In genomic region chr9:123753011-123753410, GRCh38 we compare ENCODE assay signal across 30 cellular contexts.
"Had no signal": no experiment of that assay in that cellular context is flagged by ENCODE, and none has a peak within 500 bp of the region (broad histone marks: within the 10 kb centered on the region; RNA-seq: fewer than 3 reads in every experiment).

No MANE protein-coding gene starts in this region.

- H3K36me3 Mint-ChIP-seq: activated naive CD4-positive, alpha-beta T cell treated with anti-CD3 and anti-CD28 coated beads, Interleukin-2, amount 50 U/mL, for 72 hours had no signal

- H3K4me3 ChIP-seq: ascending aorta, breast epithelium, cardiac muscle cell, coronary artery, dorsolateral prefrontal cortex, gastrocnemius medialis, heart right ventricle had no signal

- H3K4me3 Mint-ChIP-seq: activated B cell treated with CpG ODN at 0.5 μM for 24 hours; activated CD8-positive, alpha-beta T cell treated with anti-CD3 and anti-CD28 coated beads for 36 hours; activated naive CD8-positive, alpha-beta T cell treated with anti-CD3 and anti-CD28 coated beads, Interleukin-2, amount 10 ng/mL, durations not matched to agents 7 days and 5 days; activated T-cell treated with anti-CD3 and anti-CD28 coated beads, Interleukin-2, amount 50 U/mL, for 4 hours; activated T-helper 17 cell treated with anti-CD3 and anti-CD28 coated beads, Interleukin-2, amount 50 U/mL, for 72 hours; brain; dendritic cell treated with granulocyte-macrophage colony-stimulating factor and Interleukin-4, amounts not matched to agents 40 ng/mL and 50 ng/mL, for 4 days; endodermal cell had no signal

- DNase-seq: activated B cell treated with CpG ODN at 0.5 μM for 24 hours; activated CD4-positive, alpha-beta T cell treated with anti-CD3 and anti-CD28 coated beads for 48 hours; activated CD4-positive, alpha-beta T cell treated with anti-CD3 and anti-CD28 coated beads, Interleukin-2, amount 50 U/mL, for 1 hour; activated CD4-positive, alpha-beta T cell treated with anti-CD3 and anti-CD28 coated beads, Interleukin-2, amount 50 U/mL, for 48 hours; activated CD8-positive, alpha-beta memory T cell treated with anti-CD3 and anti-CD28 coated beads for 24 hours; activated CD8-positive, alpha-beta T cell treated with anti-CD3 and anti-CD28 coated beads for 36 hours; activated effector memory CD4-positive, alpha-beta T cell treated with Interleukin-2 at 50 U/mL for 16 hours; activated gamma-delta T cell treated with Interleukin-2 at 50 U/mL for 16 hours; activated naive CD4-positive, alpha-beta T cell treated with Interleukin-2 at 50 U/mL for 16 hours; activated naive CD8-positive, alpha-beta T cell treated with anti-CD3 and anti-CD28 coated beads, Interleukin-2, amount 10 ng/mL, durations not matched to agents 7 days and 5 days; activated T-cell treated with anti-CD3 and anti-CD28 coated beads, Interleukin-2, amount 50 U/mL, for 4 hours; central memory CD4-positive, alpha-beta T cell; cerebellar nuclear complex; dorsolateral prefrontal cortex; effector memory CD4-positive, alpha-beta T cell; endodermal cell; gastrocnemius medialis; heart right ventricle; T-helper 2 cell had no signal

- H3K27me3 Mint-ChIP-seq: activated B cell treated with CpG ODN at 0.5 μM for 24 hours; activated CD8-positive, alpha-beta T cell treated with anti-CD3 and anti-CD28 coated beads for 36 hours; activated naive CD8-positive, alpha-beta T cell treated with anti-CD3 and anti-CD28 coated beads, Interleukin-2, amount 10 ng/mL, durations not matched to agents 7 days and 5 days; activated T-helper 17 cell treated with anti-CD3 and anti-CD28 coated beads, Interleukin-2, amount 50 U/mL, for 72 hours; brain; dendritic cell treated with granulocyte-macrophage colony-stimulating factor and Interleukin-4, amounts not matched to agents 40 ng/mL and 50 ng/mL, for 4 days had no signal

- ATAC-seq: activated CD4-positive, CD25-positive, alpha-beta regulatory T cell treated with anti-CD3 and anti-CD28 coated beads, Interleukin-2, amount 50 U/mL, for 24 hours; activated CD8-positive, alpha-beta T cell treated with anti-CD3 and anti-CD28 coated beads for 36 hours; activated naive CD4-positive, alpha-beta T cell treated with anti-CD3 and anti-CD28 coated beads, Interleukin-2, amount 50 U/mL, for 72 hours; activated T-cell treated with anti-CD3 and anti-CD28 coated beads, Interleukin-2, amount 50 U/mL, for 4 hours; activated T-helper 17 cell treated with anti-CD3 and anti-CD28 coated beads, Interleukin-2, amount 50 U/mL, for 72 hours; esophagus mucosa; foreskin keratinocyte; gastrocnemius medialis; heart right ventricle had no signal

- H3K9me3 Mint-ChIP-seq: activated B cell treated with CpG ODN at 0.5 μM for 24 hours; activated CD8-positive, alpha-beta T cell treated with anti-CD3 and anti-CD28 coated beads for 36 hours; activated naive CD4-positive, alpha-beta T cell treated with anti-CD3 and anti-CD28 coated beads, Interleukin-2, amount 50 U/mL, for 72 hours; activated naive CD8-positive, alpha-beta T cell treated with anti-CD3 and anti-CD28 coated beads, Interleukin-2, amount 10 ng/mL, durations not matched to agents 7 days and 5 days; activated T-cell treated with anti-CD3 and anti-CD28 coated beads, Interleukin-2, amount 50 U/mL, for 4 hours; activated T-helper 17 cell treated with anti-CD3 and anti-CD28 coated beads, Interleukin-2, amount 50 U/mL, for 72 hours; dendritic cell treated with granulocyte-macrophage colony-stimulating factor and Interleukin-4, amounts not matched to agents 40 ng/mL and 50 ng/mL, for 4 days; endodermal cell had no signal

- H3K27ac Mint-ChIP-seq: activated B cell treated with CpG ODN at 0.5 μM for 24 hours; activated CD8-positive, alpha-beta T cell treated with anti-CD3 and anti-CD28 coated beads for 36 hours; activated naive CD4-positive, alpha-beta T cell treated with anti-CD3 and anti-CD28 coated beads, Interleukin-2, amount 50 U/mL, for 72 hours; activated naive CD8-positive, alpha-beta T cell treated with anti-CD3 and anti-CD28 coated beads, Interleukin-2, amount 10 ng/mL, durations not matched to agents 7 days and 5 days; activated T-helper 17 cell treated with anti-CD3 and anti-CD28 coated beads, Interleukin-2, amount 50 U/mL, for 72 hours; brain; dendritic cell treated with granulocyte-macrophage colony-stimulating factor and Interleukin-4, amounts not matched to agents 40 ng/mL and 50 ng/mL, for 4 days; endodermal cell had no signal
